In the genomic region with DNA sequence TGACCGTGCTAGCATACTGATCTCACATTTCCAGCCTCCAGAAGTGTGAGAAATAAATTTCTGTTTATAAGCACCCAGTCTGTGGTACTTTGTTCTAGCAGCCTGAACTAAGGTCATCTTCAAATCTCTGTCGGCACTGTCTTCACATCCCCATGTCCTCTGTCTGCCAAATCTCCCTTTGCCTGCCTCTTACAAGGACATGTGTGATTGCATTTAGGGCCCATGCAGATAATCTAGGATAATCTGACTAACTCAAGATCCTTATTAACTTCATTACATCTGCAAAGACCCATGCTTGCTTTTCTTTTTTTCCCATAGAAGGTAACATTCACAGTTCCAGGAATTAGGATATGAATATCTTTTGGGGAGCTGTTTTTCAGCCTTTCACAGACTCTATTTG, we compare ENCODE assay signal across 24 cellular contexts.
"Had no signal": no experiment of that assay in that cellular context is flagged by ENCODE, and none has a peak within 500 bp of the region (broad histone marks: within the 10 kb centered on the region; RNA-seq: fewer than 3 reads in every experiment).

No MANE protein-coding gene starts in this region.

- H3K9me3 ChIP-seq: body of pancreas, ovary, psoas muscle, thyroid gland had no signal

- H3K4me1 ChIP-seq: thyroid gland had no signal

- H3K27ac ChIP-seq: body of pancreas, epithelial cell of prostate, ovary, psoas muscle, thyroid gland had no signal

- FAIRE-seq: kidney, TTC549 had no signal

- H3K27me3 ChIP-seq: body of pancreas, ovary, thyroid gland had no signal

- DNase-seq: activated CD4-positive, alpha-beta T cell treated with anti-CD3 and anti-CD28 coated beads for 36 hours; activated CD4-positive, alpha-beta T cell treated with anti-CD3 and anti-CD28 coated beads, Interleukin-2, amount 50 U/mL, for 48 hours; activated gamma-delta T cell treated with Interleukin-2 at 50 U/mL for 16 hours; activated naive CD8-positive, alpha-beta T cell treated with anti-CD3 and anti-CD28 coated beads for 36 hours; amniotic stem cell; body of pancreas; endodermal cell; foreskin fibroblast; glutamatergic neuron; hypothalamus; kidney; ovary; psoas muscle; right cardiac atrium; stimulated activated CD4-positive, alpha-beta T cell treated with anti-CD3 and anti-CD28 coated beads, Interleukin-4, amount 100 ng/mL, for 4 hours; stimulated activated naive CD4-positive, alpha-beta T cell; SW 1271; thyroid gland had no signal

- H3K9me3 Mint-ChIP-seq: activated naive CD8-positive, alpha-beta T cell treated with anti-CD3 and anti-CD28 coated beads for 36 hours; endodermal cell had no signal

- H3K27me3 Mint-ChIP-seq: activated naive CD8-positive, alpha-beta T cell treated with anti-CD3 and anti-CD28 coated beads for 36 hours had no signal

- H3K27ac Mint-ChIP-seq: endodermal cell, mesothelial cell of epicardium, WTC11 had no signal

- ATAC-seq: activated CD4-positive, alpha-beta T cell treated with anti-CD3 and anti-CD28 coated beads for 36 hours; body of pancreas; left lobe of liver; psoas muscle; right cardiac atrium; WTC11 had no signal

- H3K36me3 ChIP-seq: ovary, thyroid gland had no signal

- H3K4me1 Mint-ChIP-seq: endodermal cell had no signal

- H3K4me3 ChIP-seq: body of pancreas, lung, ovary, psoas muscle, thyroid gland had no signal

- H3K4me3 Mint-ChIP-seq: activated CD4-positive, alpha-beta T cell treated with anti-CD3 and anti-CD28 coated beads for 36 hours; activated naive CD8-positive, alpha-beta T cell treated with anti-CD3 and anti-CD28 coated beads for 36 hours; endodermal cell; mesothelial cell of epicardium; WTC11 had no signal
